Comparison of ENCODE assay signal across 17 cellular contexts in genomic region chr19:47123406-47123805, GRCh38. TPM values are rescaled to one million over a fixed set of nuclear protein-coding genes. Genes with fewer than 3 reads are reported as not detected.
DNase-seq lines count a peak whose midpoint lies in the region; ATAC-seq and TF ChIP-seq lines count a peak whose summit lies in the region.
"Had no signal": no experiment of that assay in that cellular context is flagged by ENCODE, and none has a peak within 500 bp of the region (broad histone marks: within the 10 kb centered on the region; RNA-seq: fewer than 3 reads in every experiment).

No MANE protein-coding gene starts in this region.

- H3K18ac ChIP-seq in mesenchymal stem cell (ENCODE audit: low read depth in 1 of 2, low read length in 2 of 2) = no peak overlapping the region

- H3K36me3 ChIP-seq in Caco-2 (ENCODE audit: control insufficient read depth, insufficient read depth, low read length) (no peaks in the 10 kb centered on the region), SJSA1 (no peaks in the 10 kb centered on the region), mesenchymal stem cell (ENCODE audit: control insufficient read depth in 1 of 2, insufficient read depth in 2 of 2, low read depth in 1 of 2, low read length in 2 of 2) (no peaks in the 10 kb centered on the region)
- H3K36me3 ChIP-seq: BLaER1 treated with 17β-estradiol and CSF1 and Interleukin-3, amounts not matched to agents 10 nM and 100 nM had no signal

- no peak overlapping the region for H2BK15ac ChIP-seq in mesenchymal stem cell (ENCODE audit: low read depth, poor library complexity, severe bottlenecking)

- no peak overlapping the region for H3K4me3 Mint-ChIP-seq in Caco-2 (ENCODE audit: unreplicated experiment)
- no peak overlapping the region for H3K4me3 Mint-ChIP-seq in HFFc6
- no peak overlapping the region for H3K4me3 Mint-ChIP-seq in activated naive CD8-positive, alpha-beta T cell treated with anti-CD3 and anti-CD28 coated beads, Interleukin-2, amount 50 U/mL, for 24 hours
- H3K4me3 Mint-ChIP-seq: B cell; CD8-positive, alpha-beta T cell; H9 had no signal

- H3K27ac Mint-ChIP-seq in Caco-2 (ENCODE audit: unreplicated experiment) = peak overlapping the region; percentile 90
- peak overlapping the region; percentile 91; the same call in 1 of the 2 replicates for H3K27ac Mint-ChIP-seq in HFFc6
- no peak overlapping the region for H3K27ac Mint-ChIP-seq in activated naive CD8-positive, alpha-beta T cell treated with anti-CD3 and anti-CD28 coated beads, Interleukin-2, amount 50 U/mL, for 24 hours
- H3K27ac Mint-ChIP-seq: B cell; CD8-positive, alpha-beta T cell; H9 had no signal

- intact Hi-C loops in Caco-2 (cut with micrococcal nuclease; ENCODE audit: unreplicated experiment) = loop anchor here (10.0 kb wide), 1 partner anchor 269 kb away; the partner anchor contains the start of gene AP2S1

- CTCF ChIA-PET in Caco-2 (lab: Charles Lee) = interaction anchor here (0.6 to 1.8 kb wide), 5 partner anchors 12 to 356 kb away, joined by 3 to 8 read pairs (median 6); no protein-coding TSS in a partner anchor

- peaks cover 27% of the 10 kb centered on the region for H3K4me1 ChIP-seq in Caco-2
- peaks cover 29% of the 10 kb centered on the region for H3K4me1 ChIP-seq in SJSA1 (replicated peaks)
- peaks cover 5% of the 10 kb centered on the region for H3K4me1 ChIP-seq in mesenchymal stem cell (ENCODE audit: control insufficient read depth, insufficient read depth, low read depth, low read length)

- no peak overlapping the region for H2BK5ac ChIP-seq in mesenchymal stem cell (ENCODE audit: low read depth, low read length, poor library complexity, severe bottlenecking)

- no peak overlapping the region for H3K14ac ChIP-seq in mesenchymal stem cell (ENCODE audit: low read length in 2 of 2)

- H2AFZ ChIP-seq in mesenchymal stem cell (ENCODE audit: low read depth, low read length) = no peak overlapping the region

- no peak overlapping the region for H2BK120ac ChIP-seq in mesenchymal stem cell (ENCODE audit: low read depth, low read length)

- DNase-seq in Caco-2 (no peak), HFFc6 (peak; percentile 25), SJSA1 (ENCODE audit: low read depth in 1 of 2, low spot score in 2 of 2) (no peak), mesenchymal stem cell (no peak), cortex of kidney (lab: John Stamatoyannopoulos, UW) (no peak), DMS153 (lab: John Stamatoyannopoulos, UW) (no peak), NCI-H1417 treated with DMSO at 0.1 percent for 48 hours (lab: John Stamatoyannopoulos, UW) (no peak)
- DNase-seq in activated naive CD8-positive, alpha-beta T cell treated with anti-CD3 and anti-CD28 coated beads, Interleukin-2, amount 50 U/mL, for 24 hours = no peak
- DNase-seq: 8988T; CD8-positive, alpha-beta T cell; DMS79; GOT3; H9 had no signal

- peak overlapping the region; percentile 91 for H3K27ac ChIP-seq in SJSA1
- no peak overlapping the region for H3K27ac ChIP-seq in mesenchymal stem cell (ENCODE audit: low read length, poor library complexity, severe bottlenecking)
- H3K27ac ChIP-seq: BLaER1 treated with 17β-estradiol and CSF1 and Interleukin-3, amounts not matched to agents 10 nM and 100 nM; HL-60 had no signal

- no peaks in the 10 kb centered on the region for H3K27me3 ChIP-seq in Caco-2 (replicated peaks; ENCODE audit: control insufficient read depth, insufficient read depth, low read length)
- H3K27me3 ChIP-seq in SJSA1 (replicated peaks) = no peaks in the 10 kb centered on the region
- no peaks in the 10 kb centered on the region for H3K27me3 ChIP-seq in mesenchymal stem cell (ENCODE audit: control insufficient read depth in 1 of 2, insufficient read depth in 1 of 2, low read length in 2 of 2)
- H3K27me3 ChIP-seq: BLaER1 treated with 17β-estradiol and CSF1 and Interleukin-3, amounts not matched to agents 10 nM and 100 nM had no signal

- POLR2A ChIA-PET in Caco-2 (lab: Charles Lee) = interaction anchor here (0.6 kb wide), 3 partner anchors 40 to 105 kb away, joined by 3 to 4 read pairs (median 3); no protein-coding TSS in a partner anchor

- no peak overlapping the region for H2BK12ac ChIP-seq in mesenchymal stem cell (ENCODE audit: low read length in 2 of 2)

- H4K8ac ChIP-seq in mesenchymal stem cell (ENCODE audit: low read length) = no peak overlapping the region

- no peak for TF ChIP-seq CTCF in Caco-2 (IDR thresholded peaks at IDR 0.05; ENCODE audit: insufficient read depth in 1 of 2, low read depth in 1 of 2, low read length in 1 of 2, severe bottlenecking in 1 of 2, unreplicated experiment in 1 of 2)
- TF ChIP-seq CTCF in HFFc6 (IDR thresholded peaks at IDR 0.05) = no peak

- H3K4me3 ChIP-seq in Caco-2 (ENCODE audit: low read depth, low read length) (no peak overlapping the region), SJSA1 (no peak overlapping the region), mesenchymal stem cell (ENCODE audit: insufficient read depth in 1 of 2, low read depth in 1 of 2, low read length in 2 of 2) (no peak overlapping the region)
- H3K4me3 ChIP-seq: BLaER1 treated with 17β-estradiol and CSF1 and Interleukin-3, amounts not matched to agents 10 nM and 100 nM; K562 had no signal

- no TSS peak for BruUV-seq in Caco-2 (replicated peaks; lab: Mats Ljungman, UMichigan)

- H3K9ac ChIP-seq in mesenchymal stem cell (ENCODE audit: low read length) = no peak overlapping the region

- WGBS in mesenchymal stem cell = 92% methylated on average over 7 of the region's 7 CpGs

- H3K4me1 Mint-ChIP-seq in Caco-2 (ENCODE audit: low read depth, unreplicated experiment) = peaks cover 19% of the 10 kb centered on the region
- peaks cover 35% of the 10 kb centered on the region for H3K4me1 Mint-ChIP-seq in HFFc6 (ENCODE audit: low read depth)
- H3K4me1 Mint-ChIP-seq in activated naive CD8-positive, alpha-beta T cell treated with anti-CD3 and anti-CD28 coated beads, Interleukin-2, amount 50 U/mL, for 24 hours = no peaks in the 10 kb centered on the region

- H3K4ac ChIP-seq in mesenchymal stem cell (ENCODE audit: low read depth in 1 of 2, low read length in 2 of 2) = no peak overlapping the region

- ATAC-seq in activated naive CD8-positive, alpha-beta T cell treated with anti-CD3 and anti-CD28 coated beads, Interleukin-2, amount 50 U/mL, for 24 hours = no peak
- ATAC-seq: CD8-positive, alpha-beta T cell; K562 had no signal

- H3K27me3 Mint-ChIP-seq in Caco-2 (ENCODE audit: insufficient read depth, unreplicated experiment) (no peaks in the 10 kb centered on the region), HFFc6 (ENCODE audit: insufficient read depth) (no peaks in the 10 kb centered on the region)
- H3K27me3 Mint-ChIP-seq in activated naive CD8-positive, alpha-beta T cell treated with anti-CD3 and anti-CD28 coated beads, Interleukin-2, amount 50 U/mL, for 24 hours = peaks cover 2% of the 10 kb centered on the region

- H3K9me3 ChIP-seq in Caco-2 = no peaks in the 10 kb centered on the region
- H3K9me3 ChIP-seq in SJSA1 (replicated peaks) = no peaks in the 10 kb centered on the region
- no peaks in the 10 kb centered on the region for H3K9me3 ChIP-seq in mesenchymal stem cell (ENCODE audit: control insufficient read depth, low read length)
- H3K9me3 ChIP-seq: BLaER1 treated with 17β-estradiol and CSF1 and Interleukin-3, amounts not matched to agents 10 nM and 100 nM had no signal

- no peaks in the 10 kb centered on the region for H3K79me1 ChIP-seq in mesenchymal stem cell (replicated peaks; ENCODE audit: low read length, poor library complexity, severe bottlenecking)

- no peak overlapping the region for H4K91ac ChIP-seq in mesenchymal stem cell (ENCODE audit: low read length)

- H2AK5ac ChIP-seq in mesenchymal stem cell (ENCODE audit: low read length, severe bottlenecking) = peak overlapping the region; percentile 88

- H3K23ac ChIP-seq in mesenchymal stem cell (ENCODE audit: low read length in 2 of 2) = no peak overlapping the region

- no peak overlapping the region for H3K4me2 ChIP-seq in mesenchymal stem cell (ENCODE audit: low read length, poor library complexity, severe bottlenecking)
- H3K4me2 ChIP-seq: BLaER1 treated with 17β-estradiol and CSF1 and Interleukin-3, amounts not matched to agents 10 nM and 100 nM had no signal

- H3K9me3 Mint-ChIP-seq in Caco-2 (ENCODE audit: unreplicated experiment) = no peaks in the 10 kb centered on the region
- H3K9me3 Mint-ChIP-seq in HFFc6 = no peaks in the 10 kb centered on the region
- H3K9me3 Mint-ChIP-seq in activated naive CD8-positive, alpha-beta T cell treated with anti-CD3 and anti-CD28 coated beads, Interleukin-2, amount 50 U/mL, for 24 hours = no peaks in the 10 kb centered on the region
- H3K9me3 Mint-ChIP-seq: CD8-positive, alpha-beta T cell; H9 had no signal

- H3K36me3 Mint-ChIP-seq in Caco-2 (ENCODE audit: insufficient read depth, unreplicated experiment) (peaks cover 8% of the 10 kb centered on the region), HFFc6 (ENCODE audit: low read depth) (no peaks in the 10 kb centered on the region)
- H3K36me3 Mint-ChIP-seq in activated naive CD8-positive, alpha-beta T cell treated with anti-CD3 and anti-CD28 coated beads, Interleukin-2, amount 50 U/mL, for 24 hours (ENCODE audit: low read depth) = peaks cover 7% of the 10 kb centered on the region
- H3K36me3 Mint-ChIP-seq: CD8-positive, alpha-beta T cell had no signal

RNA-seq across cellular contexts. Expression of gene SAE1, which starts 7.2 kb away (rescaled TPM):
- 238 and 251 TPM in 2 replicates for total RNA-seq in Caco-2 (2022)
- total RNA-seq in HFFc6 (2021; fragmentation: NEBNext Ultra II Directional; extraction: Animal tissue kit (Norgen Biotek cat#: 25700)) = 100 to 1,000 TPM; 158 to 181 (median 175) TPM
- total RNA-seq in SJSA1 (2014; rRNA removed; shearing (Covaris generic)) = 321 and 324 TPM in 2 replicates
- 133 TPM for polyA plus RNA-seq in mesenchymal stem cell (2013, experiment 1 of 2)
- 135 TPM for polyA plus RNA-seq in mesenchymal stem cell (2013, experiment 2 of 2)

RNA-seq across cellular contexts. Expression of gene ZC3H4, which starts 9.8 kb away (rescaled TPM):
- 70.3 and 77.7 TPM in 2 replicates for total RNA-seq in Caco-2 (2022)
- total RNA-seq in HFFc6 (2021; fragmentation: NEBNext Ultra II Directional; extraction: Animal tissue kit (Norgen Biotek cat#: 25700)) = 10 to 100 TPM; 43.9 to 66.1 (median 55.2) TPM
- 6.8 and 11.1 TPM in 2 replicates for total RNA-seq in SJSA1 (2014; rRNA removed; shearing (Covaris generic))
- polyA plus RNA-seq in mesenchymal stem cell (2013, experiment 1 of 2) = 12.6 TPM
- 12.7 TPM for polyA plus RNA-seq in mesenchymal stem cell (2013, experiment 2 of 2)
